Comparison of ENCODE assay signal across 1 cellular context in the genomic region with DNA sequence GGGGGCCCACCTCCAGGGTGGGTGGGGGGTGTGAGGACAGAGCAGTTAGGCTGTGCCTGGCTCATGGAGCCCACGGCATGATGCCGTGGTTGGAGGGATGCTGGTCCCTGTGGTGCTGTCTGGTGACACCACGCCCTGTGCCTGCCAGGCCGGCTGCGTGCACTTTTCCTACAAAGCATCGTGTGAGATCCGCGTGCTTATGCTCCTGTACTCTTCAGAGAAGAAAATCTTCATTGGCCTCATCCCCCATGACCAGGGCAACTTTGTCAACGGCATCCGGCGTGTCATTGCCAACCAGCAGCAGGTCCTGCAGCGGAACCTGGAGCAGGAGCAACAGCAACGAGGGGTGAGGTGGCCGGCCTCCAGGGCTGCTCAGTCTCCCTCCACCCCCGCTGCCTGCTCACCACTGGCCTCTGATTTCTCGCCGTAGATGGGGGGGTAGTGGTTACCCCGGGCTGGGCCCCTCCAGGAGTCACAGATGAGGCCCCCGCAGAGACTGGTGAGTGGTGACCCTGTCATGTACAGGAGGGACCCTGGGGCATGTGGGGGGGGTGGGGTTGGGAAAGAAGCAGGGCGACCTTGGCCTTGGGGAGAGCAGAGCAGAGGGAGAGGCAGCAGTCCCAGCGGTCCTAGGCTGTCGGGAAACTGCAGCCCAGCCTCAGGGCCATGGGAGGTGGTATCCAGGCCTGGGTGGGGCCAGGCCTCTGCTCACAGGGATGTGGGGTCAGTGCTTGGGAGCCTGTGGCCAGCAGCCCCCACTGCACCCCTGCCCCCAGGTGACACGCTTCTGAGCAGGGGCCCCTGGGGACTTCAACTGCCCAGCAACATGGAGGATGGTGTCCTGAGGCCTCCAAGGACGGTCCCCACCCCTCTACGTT.
TF ChIP-seq lines count a peak whose summit lies in the region.

No MANE protein-coding gene starts in this region.

TF ChIP-seq in HEK293, 187 proteins besides CTCF, POLR2A, EP300 and RAD21 (continued from another document):
- TF ChIP-seq, protein P1, sequence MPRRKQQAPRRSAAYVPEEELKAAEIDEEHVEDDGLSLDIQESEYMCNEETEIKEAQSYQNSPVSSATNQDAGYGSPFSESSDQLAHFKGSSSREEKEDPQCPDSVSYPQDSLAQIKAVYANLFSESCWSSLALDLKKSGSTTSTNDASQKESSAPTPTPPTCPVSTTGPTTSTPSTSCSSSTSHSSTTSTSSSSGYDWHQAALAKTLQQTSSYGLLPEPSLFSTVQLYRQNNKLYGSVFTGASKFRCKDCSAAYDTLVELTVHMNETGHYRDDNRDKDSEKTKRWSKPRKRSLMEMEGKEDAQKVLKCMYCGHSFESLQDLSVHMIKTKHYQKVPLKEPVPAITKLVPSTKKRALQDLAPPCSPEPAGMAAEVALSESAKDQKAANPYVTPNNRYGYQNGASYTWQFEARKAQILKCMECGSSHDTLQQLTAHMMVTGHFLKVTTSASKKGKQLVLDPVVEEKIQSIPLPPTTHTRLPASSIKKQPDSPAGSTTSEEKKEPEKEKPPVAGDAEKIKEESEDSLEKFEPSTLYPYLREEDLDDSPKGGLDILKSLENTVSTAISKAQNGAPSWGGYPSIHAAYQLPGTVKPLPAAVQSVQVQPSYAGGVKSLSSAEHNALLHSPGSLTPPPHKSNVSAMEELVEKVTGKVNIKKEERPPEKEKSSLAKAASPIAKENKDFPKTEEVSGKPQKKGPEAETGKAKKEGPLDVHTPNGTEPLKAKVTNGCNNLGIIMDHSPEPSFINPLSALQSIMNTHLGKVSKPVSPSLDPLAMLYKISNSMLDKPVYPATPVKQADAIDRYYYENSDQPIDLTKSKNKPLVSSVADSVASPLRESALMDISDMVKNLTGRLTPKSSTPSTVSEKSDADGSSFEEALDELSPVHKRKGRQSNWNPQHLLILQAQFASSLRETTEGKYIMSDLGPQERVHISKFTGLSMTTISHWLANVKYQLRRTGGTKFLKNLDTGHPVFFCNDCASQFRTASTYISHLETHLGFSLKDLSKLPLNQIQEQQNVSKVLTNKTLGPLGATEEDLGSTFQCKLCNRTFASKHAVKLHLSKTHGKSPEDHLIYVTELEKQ (tag by site-specific recombination; IDR thresholded peaks at IDR 0.05; ENCODE audit: borderline replicate concordance), result no peak
- TF ChIP-seq MEIS1 (CRISPR knock-in tag; IDR thresholded peaks at IDR 0.05; ENCODE audit: borderline replicate concordance) (no peak), HIC1 (tag by site-specific recombination; IDR thresholded peaks at IDR 0.05) (0 out of 2 replicates have a peak, but pooled peaks have one; percentile 5), ZBTB20 (tag by site-specific recombination; IDR thresholded peaks at IDR 0.05) (no peak)
- TF ChIP-seq, protein P2, sequence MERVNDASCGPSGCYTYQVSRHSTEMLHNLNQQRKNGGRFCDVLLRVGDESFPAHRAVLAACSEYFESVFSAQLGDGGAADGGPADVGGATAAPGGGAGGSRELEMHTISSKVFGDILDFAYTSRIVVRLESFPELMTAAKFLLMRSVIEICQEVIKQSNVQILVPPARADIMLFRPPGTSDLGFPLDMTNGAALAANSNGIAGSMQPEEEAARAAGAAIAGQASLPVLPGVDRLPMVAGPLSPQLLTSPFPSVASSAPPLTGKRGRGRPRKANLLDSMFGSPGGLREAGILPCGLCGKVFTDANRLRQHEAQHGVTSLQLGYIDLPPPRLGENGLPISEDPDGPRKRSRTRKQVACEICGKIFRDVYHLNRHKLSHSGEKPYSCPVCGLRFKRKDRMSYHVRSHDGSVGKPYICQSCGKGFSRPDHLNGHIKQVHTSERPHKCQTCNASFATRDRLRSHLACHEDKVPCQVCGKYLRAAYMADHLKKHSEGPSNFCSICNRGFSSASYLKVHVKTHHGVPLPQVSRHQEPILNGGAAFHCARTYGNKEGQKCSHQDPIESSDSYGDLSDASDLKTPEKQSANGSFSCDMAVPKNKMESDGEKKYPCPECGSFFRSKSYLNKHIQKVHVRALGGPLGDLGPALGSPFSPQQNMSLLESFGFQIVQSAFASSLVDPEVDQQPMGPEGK (tag by site-specific recombination; IDR thresholded peaks at IDR 0.05), result peak; percentile 42; the same call in 1 of the 2 replicates
